ENCODE assay signal across 13 cellular contexts in the genomic region with DNA sequence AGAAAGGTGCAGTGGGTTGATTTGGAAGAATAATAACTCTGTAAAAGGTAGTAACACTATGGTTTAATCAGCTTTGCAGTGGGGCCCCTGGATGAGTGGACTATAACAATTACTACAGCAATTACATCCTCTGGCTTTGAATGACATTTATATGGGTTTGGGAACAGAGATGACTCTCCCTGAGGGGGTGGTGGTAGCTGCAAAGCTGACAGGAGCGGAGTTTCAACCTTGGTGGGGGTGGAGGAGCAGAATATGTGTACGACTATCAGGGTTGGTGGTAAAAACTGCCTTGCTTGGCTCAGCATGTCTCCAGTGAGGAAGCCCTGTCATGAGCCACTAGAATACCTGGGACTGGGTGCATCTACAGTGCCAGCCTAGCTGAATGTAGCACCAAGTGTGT. TPM values are rescaled to one million over a fixed set of nuclear protein-coding genes. Genes with fewer than 3 reads are reported as not detected.
DNase-seq lines count a peak whose midpoint lies in the region; ATAC-seq, FAIRE-seq and TF ChIP-seq lines count a peak whose summit lies in the region.
"Had no signal": no experiment of that assay in that cellular context is flagged by ENCODE, and none has a peak within 500 bp of the region (broad histone marks: within the 10 kb centered on the region; RNA-seq: fewer than 3 reads in every experiment).

No MANE protein-coding gene starts in this region.

- peaks cover 44% of the 10 kb centered on the region for H3K4me1 Mint-ChIP-seq in activated CD4-positive, alpha-beta T cell treated with anti-CD3 and anti-CD28 coated beads, Interleukin-2, amount 10 ng/mL, durations not matched to agents 7 days and 5 days
- peaks cover 74% of the 10 kb centered on the region for H3K4me1 Mint-ChIP-seq in activated T-cell treated with anti-CD3 and anti-CD28 coated beads, Interleukin-2, amount 50 U/mL, for 72 hours (ENCODE audit: low read depth)

- H3K27ac Mint-ChIP-seq in activated CD4-positive, alpha-beta T cell treated with anti-CD3 and anti-CD28 coated beads, Interleukin-2, amount 10 ng/mL, durations not matched to agents 7 days and 5 days: no peak overlapping the region
- peak overlapping the region; percentile 10 for H3K27ac Mint-ChIP-seq in activated T-cell treated with anti-CD3 and anti-CD28 coated beads, Interleukin-2, amount 50 U/mL, for 72 hours
- H3K27ac Mint-ChIP-seq: mesothelial cell of epicardium had no signal

- no peaks in the 10 kb centered on the region for H3K27me3 Mint-ChIP-seq in activated CD4-positive, alpha-beta T cell treated with anti-CD3 and anti-CD28 coated beads, Interleukin-2, amount 10 ng/mL, durations not matched to agents 7 days and 5 days
- no peaks in the 10 kb centered on the region for H3K27me3 Mint-ChIP-seq in activated T-cell treated with anti-CD3 and anti-CD28 coated beads, Interleukin-2, amount 50 U/mL, for 72 hours (ENCODE audit: low read depth)
- H3K27me3 Mint-ChIP-seq: CD8-positive, alpha-beta memory T cell had no signal

- CTCF ChIA-PET in activated CD4-positive, alpha-beta T cell treated with anti-CD3 and anti-CD28 coated beads, Interleukin-2, amount 10 ng/mL, durations not matched to agents 7 days and 5 days (lab: Charles Lee): interaction anchor here (1.2 kb wide), 1 partner anchor 21 kb away, joined by 3 read pairs; no protein-coding TSS in a partner anchor

- TF ChIP-seq POLR2A in GM12892 (IDR thresholded peaks at IDR 0.05; ENCODE audit: low read depth, low read length): no peak

- no peaks in the 10 kb centered on the region for H3K9me3 Mint-ChIP-seq in activated CD4-positive, alpha-beta T cell treated with anti-CD3 and anti-CD28 coated beads, Interleukin-2, amount 10 ng/mL, durations not matched to agents 7 days and 5 days
- H3K9me3 Mint-ChIP-seq in activated T-cell treated with anti-CD3 and anti-CD28 coated beads, Interleukin-2, amount 50 U/mL, for 72 hours: peaks cover 0 to 2% of the 10 kb centered on the region in 2 donors
- H3K9me3 Mint-ChIP-seq: CD8-positive, alpha-beta memory T cell; mesothelial cell of epicardium had no signal

- H3K4me3 Mint-ChIP-seq in activated CD4-positive, alpha-beta T cell treated with anti-CD3 and anti-CD28 coated beads, Interleukin-2, amount 10 ng/mL, durations not matched to agents 7 days and 5 days: no peak overlapping the region
- H3K4me3 Mint-ChIP-seq in activated T-cell treated with anti-CD3 and anti-CD28 coated beads, Interleukin-2, amount 50 U/mL, for 72 hours: peak overlapping the region; percentile 57 to 74
- H3K4me3 Mint-ChIP-seq: mesothelial cell of epicardium had no signal

- DNase-seq in activated CD4-positive, alpha-beta T cell treated with anti-CD3 and anti-CD28 coated beads, Interleukin-2, amount 50 U/mL, for 48 hours: peak; percentile 47 to 69
- DNase-seq in activated CD4-positive, alpha-beta T cell treated with anti-CD3 and anti-CD28 coated beads, Interleukin-2, amount 10 ng/mL, durations not matched to agents 7 days and 5 days: no peak
- DNase-seq in GM12892 (ENCODE audit: insufficient read length) (no peak), sciatic nerve (ENCODE audit: low spot score) (no peak), SKM-1 treated with dmso at 0.1 percent for 144 hours (lab: John Stamatoyannopoulos, UW; ENCODE audit: unreplicated experiment) (no peak), DMS53 (lab: John Stamatoyannopoulos, UW) (no peak)
- DNase-seq in activated T-cell treated with anti-CD3 and anti-CD28 coated beads, Interleukin-2, amount 50 U/mL, for 72 hours: peak; percentile 55 to 64
- DNase-seq in stimulated activated CD4-positive, alpha-beta T cell treated with anti-CD3 and anti-CD28 coated beads, Interleukin-4, amount 100 ng/mL, for 1 hour: peak; percentile 21
- DNase-seq: CD8-positive, alpha-beta memory T cell; colonic mucosa; sigmoid colon had no signal

- ATAC-seq in activated T-cell treated with anti-CD3 and anti-CD28 coated beads, Interleukin-2, amount 50 U/mL, for 72 hours (replicated peaks in 1 of 2): peak; percentile 73 to 82
- no peak for ATAC-seq in sciatic nerve

- peak; percentile 89 for FAIRE-seq in GM12892 (lab: Jason Lieb, UNC)
- FAIRE-seq: astrocyte had no signal

- POLR2A ChIA-PET in activated CD4-positive, alpha-beta T cell treated with anti-CD3 and anti-CD28 coated beads, Interleukin-2, amount 10 ng/mL, durations not matched to agents 7 days and 5 days (lab: Charles Lee): no interaction called here

- peaks cover 3% of the 10 kb centered on the region for H3K36me3 Mint-ChIP-seq in activated CD4-positive, alpha-beta T cell treated with anti-CD3 and anti-CD28 coated beads, Interleukin-2, amount 10 ng/mL, durations not matched to agents 7 days and 5 days (ENCODE audit: low read depth)
- peaks cover 2 to 3% of the 10 kb centered on the region in 2 donors for H3K36me3 Mint-ChIP-seq in activated T-cell treated with anti-CD3 and anti-CD28 coated beads, Interleukin-2, amount 50 U/mL, for 72 hours (ENCODE audit: insufficient read depth in 2 of 2)
- H3K36me3 Mint-ChIP-seq: mesothelial cell of epicardium had no signal

- intact Hi-C loops in sciatic nerve (cut with DNase I): no loop called here

RNA-seq across cellular contexts. Expression of a gene that starts 28.3 kb away (rescaled TPM):
- 10 to 100 TPM; 62.7 to 73.1 TPM for total RNA-seq in activated CD4-positive, alpha-beta T cell treated with anti-CD3 and anti-CD28 coated beads, Interleukin-2, amount 10 ng/mL, durations not matched to agents 7 days and 5 days
- polyA plus RNA-seq in GM12892 (2012; ENCODE audit: missing spikeins): 104 TPM
- 100 to 1,000 TPM in 1 of 2 donors, 10 to 100 TPM in 1; 93.5 to 104 TPM for total RNA-seq in activated T-cell treated with anti-CD3 and anti-CD28 coated beads, Interleukin-2, amount 50 U/mL, for 72 hours
- 148 TPM for total RNA-seq in sciatic nerve

Comparison
In these comparisons a context has a peak if more than half of its experiments do, and no peak if none do; other contexts are left out.
1. DNase-seq: peak in activated CD4-positive, alpha-beta T cell treated with anti-CD3 and anti-CD28 coated beads, Interleukin-2, amount 50 U/mL, for 48 hours (2 of 2), activated T-cell treated with anti-CD3 and anti-CD28 coated beads, Interleukin-2, amount 50 U/mL, for 72 hours (2 of 2) and stimulated activated CD4-positive, alpha-beta T cell treated with anti-CD3 and anti-CD28 coated beads, Interleukin-4, amount 100 ng/mL, for 1 hour (single experiment); none in activated CD4-positive, alpha-beta T cell treated with anti-CD3 and anti-CD28 coated beads, Interleukin-2, amount 10 ng/mL, durations not matched to agents 7 days and 5 days (single experiment), GM12892 (single experiment), sciatic nerve (single experiment), SKM-1 treated with dmso at 0.1 percent for 144 hours (single experiment) and DMS53 (single experiment).